ENCODE assay signal across 15 cellular contexts in genomic region chr9:122383992-122384461, GRCh38. TPM values are rescaled to one million over a fixed set of nuclear protein-coding genes. Genes with fewer than 3 reads are reported as not detected.
DNase-seq lines count a peak whose midpoint lies in the region; ATAC-seq and TF ChIP-seq lines count a peak whose summit lies in the region.
"Had no signal": no experiment of that assay in that cellular context is flagged by ENCODE, and none has a peak within 500 bp of the region (broad histone marks: within the 10 kb centered on the region; RNA-seq: fewer than 3 reads in every experiment).

No MANE protein-coding gene starts in this region.

- CTCF ChIA-PET in activated CD8-positive, alpha-beta T cell treated with anti-CD3 and anti-CD28 coated beads for 36 hours (lab: Charles Lee), result no interaction called here
- CTCF ChIA-PET in activated CD8-positive, alpha-beta T cell treated with anti-CD3 and anti-CD28 coated beads, Interleukin-2, amount 10 ng/mL, durations not matched to agents 7 days and 5 days (lab: Charles Lee), result no interaction called here

- TF ChIP-seq EP300 in esophagus muscularis mucosa (IDR thresholded peaks at IDR 0.05) (no peak), sigmoid colon (IDR thresholded peaks at IDR 0.05) (no peak)

- peaks cover 9% of the 10 kb centered on the region for H3K9me3 ChIP-seq in MG63
- no peaks in the 10 kb centered on the region for H3K9me3 ChIP-seq in esophagus muscularis mucosa
- H3K9me3 ChIP-seq in sigmoid colon, result no peaks in the 10 kb centered on the region
- no peaks in the 10 kb centered on the region for H3K9me3 ChIP-seq in testis

- WGBS in esophagus muscularis mucosa, result 80% methylated on average over 7 of the region's 7 CpGs
- WGBS in sigmoid colon, 2 donors, result 83 to 90% methylated on average over 7 of the region's 7 CpGs
- WGBS in testis, 2 donors, result 80 to 83% methylated on average over 6 to 7 of the region's 7 CpGs

- TF ChIP-seq CTCF in activated CD8-positive, alpha-beta T cell treated with anti-CD3 and anti-CD28 coated beads for 36 hours (IDR thresholded peaks at IDR 0.05), result no peak
- TF ChIP-seq CTCF in esophagus muscularis mucosa (IDR thresholded peaks at IDR 0.05) (no peak), sigmoid colon (IDR thresholded peaks at IDR 0.05) (no peak), testis (IDR thresholded peaks at IDR 0.05) (no peak)

- no peak overlapping the region for H3K27ac Mint-ChIP-seq in activated CD8-positive, alpha-beta T cell treated with anti-CD3 and anti-CD28 coated beads for 36 hours
- H3K27ac Mint-ChIP-seq in activated CD8-positive, alpha-beta T cell treated with anti-CD3 and anti-CD28 coated beads, Interleukin-2, amount 10 ng/mL, durations not matched to agents 7 days and 5 days, result no peak overlapping the region
- H3K27ac Mint-ChIP-seq: activated CD4-positive, alpha-beta T cell treated with anti-CD3 and anti-CD28 coated beads for 36 hours; activated naive CD4-positive, alpha-beta T cell treated with anti-CD3 and anti-CD28 coated beads, Interleukin-2, amount 10 ng/mL, durations not matched to agents 7 days and 5 days had no signal

- H3K27ac ChIP-seq in esophagus muscularis mucosa (replicated peaks in 1 of 4), result peak overlapping the region in 3 of 4 donors; percentile 18 to 67 (median 43)
- H3K27ac ChIP-seq in sigmoid colon, result peak overlapping the region; percentile 35 to 66 (median 58)
- no peak overlapping the region for H3K27ac ChIP-seq in testis
- H3K27ac ChIP-seq: HL-60 had no signal

- TF ChIP-seq POLR2A in esophagus muscularis mucosa (IDR thresholded peaks at IDR 0.05; ENCODE audit: low read depth) (no peak), sigmoid colon (IDR thresholded peaks at IDR 0.05) (no peak), testis (IDR thresholded peaks at IDR 0.05) (no peak)

- H3K4me1 Mint-ChIP-seq in activated CD8-positive, alpha-beta T cell treated with anti-CD3 and anti-CD28 coated beads for 36 hours (ENCODE audit: low read depth), result peaks cover 11% of the 10 kb centered on the region
- H3K4me1 Mint-ChIP-seq in activated CD8-positive, alpha-beta T cell treated with anti-CD3 and anti-CD28 coated beads, Interleukin-2, amount 10 ng/mL, durations not matched to agents 7 days and 5 days (ENCODE audit: low read depth), result no peaks in the 10 kb centered on the region
- H3K4me1 Mint-ChIP-seq: activated CD4-positive, alpha-beta T cell treated with anti-CD3 and anti-CD28 coated beads for 36 hours; activated naive CD4-positive, alpha-beta T cell treated with anti-CD3 and anti-CD28 coated beads, Interleukin-2, amount 10 ng/mL, durations not matched to agents 7 days and 5 days had no signal

- H3K4me3 Mint-ChIP-seq in activated CD8-positive, alpha-beta T cell treated with anti-CD3 and anti-CD28 coated beads for 36 hours, result no peak overlapping the region
- no peak overlapping the region for H3K4me3 Mint-ChIP-seq in activated CD8-positive, alpha-beta T cell treated with anti-CD3 and anti-CD28 coated beads, Interleukin-2, amount 10 ng/mL, durations not matched to agents 7 days and 5 days
- H3K4me3 Mint-ChIP-seq: activated CD4-positive, alpha-beta T cell treated with anti-CD3 and anti-CD28 coated beads for 36 hours; activated naive CD4-positive, alpha-beta T cell treated with anti-CD3 and anti-CD28 coated beads, Interleukin-2, amount 10 ng/mL, durations not matched to agents 7 days and 5 days had no signal

- H3K36me3 ChIP-seq in MG63, result no peaks in the 10 kb centered on the region
- peaks cover 0 to 65% (median 26%) of the 10 kb centered on the region in 4 donors for H3K36me3 ChIP-seq in esophagus muscularis mucosa
- H3K36me3 ChIP-seq in sigmoid colon, result peaks cover 0 to 88% (median 32%) of the 10 kb centered on the region in 4 donors
- H3K36me3 ChIP-seq in testis (ENCODE audit: low read depth, missing control alignments), result no peaks in the 10 kb centered on the region

- H3K27me3 ChIP-seq in MG63, result no peaks in the 10 kb centered on the region
- H3K27me3 ChIP-seq in esophagus muscularis mucosa, result no peaks in the 10 kb centered on the region
- H3K27me3 ChIP-seq in sigmoid colon, result no peaks in the 10 kb centered on the region
- H3K27me3 ChIP-seq in testis, result no peaks in the 10 kb centered on the region

- peaks cover 10% of the 10 kb centered on the region for H3K9me3 Mint-ChIP-seq in activated CD8-positive, alpha-beta T cell treated with anti-CD3 and anti-CD28 coated beads for 36 hours
- no peaks in the 10 kb centered on the region for H3K9me3 Mint-ChIP-seq in activated CD8-positive, alpha-beta T cell treated with anti-CD3 and anti-CD28 coated beads, Interleukin-2, amount 10 ng/mL, durations not matched to agents 7 days and 5 days (ENCODE audit: insufficient read depth)

- H3K27me3 Mint-ChIP-seq in activated CD8-positive, alpha-beta T cell treated with anti-CD3 and anti-CD28 coated beads for 36 hours, result peaks cover 3% of the 10 kb centered on the region
- H3K27me3 Mint-ChIP-seq in activated CD8-positive, alpha-beta T cell treated with anti-CD3 and anti-CD28 coated beads, Interleukin-2, amount 10 ng/mL, durations not matched to agents 7 days and 5 days (ENCODE audit: low read depth), result peaks cover 2% of the 10 kb centered on the region
- H3K27me3 Mint-ChIP-seq: activated CD4-positive, alpha-beta T cell treated with anti-CD3 and anti-CD28 coated beads for 36 hours had no signal

- intact Hi-C loops in activated CD8-positive, alpha-beta T cell treated with anti-CD3 and anti-CD28 coated beads for 36 hours (cut with micrococcal nuclease), result no loop called here
- intact Hi-C loops in esophagus muscularis mucosa (cut with DNase I), result no loop called here
- intact Hi-C loops in sigmoid colon (cut with DNase I), result no loop called here
- intact Hi-C loops in testis (cut with DNase I; ENCODE audit: low total_unique reads), result no loop called here

- POLR2A ChIA-PET in activated CD8-positive, alpha-beta T cell treated with anti-CD3 and anti-CD28 coated beads for 36 hours (lab: Charles Lee), result no interaction called here
- POLR2A ChIA-PET in activated CD8-positive, alpha-beta T cell treated with anti-CD3 and anti-CD28 coated beads, Interleukin-2, amount 10 ng/mL, durations not matched to agents 7 days and 5 days (lab: Charles Lee), result no interaction called here

- ATAC-seq in activated CD8-positive, alpha-beta T cell treated with anti-CD3 and anti-CD28 coated beads for 36 hours, result peak; percentile 65
- no peak for ATAC-seq in activated CD8-positive, alpha-beta T cell treated with anti-CD3 and anti-CD28 coated beads, Interleukin-2, amount 10 ng/mL, durations not matched to agents 7 days and 5 days
- ATAC-seq: activated CD4-positive, alpha-beta T cell treated with anti-CD3 and anti-CD28 coated beads for 36 hours had no signal

- no peak overlapping the region for H3K4me3 ChIP-seq in MG63
- no peak overlapping the region for H3K4me3 ChIP-seq in esophagus muscularis mucosa
- no peak overlapping the region for H3K4me3 ChIP-seq in sigmoid colon
- no peak overlapping the region for H3K4me3 ChIP-seq in testis

- H3K36me3 Mint-ChIP-seq in activated CD8-positive, alpha-beta T cell treated with anti-CD3 and anti-CD28 coated beads for 36 hours (ENCODE audit: low read depth), result no peaks in the 10 kb centered on the region
- H3K36me3 Mint-ChIP-seq in activated CD8-positive, alpha-beta T cell treated with anti-CD3 and anti-CD28 coated beads, Interleukin-2, amount 10 ng/mL, durations not matched to agents 7 days and 5 days (ENCODE audit: low read depth), result no peaks in the 10 kb centered on the region
- H3K36me3 Mint-ChIP-seq: activated naive CD4-positive, alpha-beta T cell treated with anti-CD3 and anti-CD28 coated beads, Interleukin-2, amount 10 ng/mL, durations not matched to agents 7 days and 5 days had no signal

- DNase-seq in activated CD8-positive, alpha-beta T cell treated with anti-CD3 and anti-CD28 coated beads for 36 hours, result peak; percentile 20
- DNase-seq in activated CD8-positive, alpha-beta T cell treated with anti-CD3 and anti-CD28 coated beads, Interleukin-2, amount 10 ng/mL, durations not matched to agents 7 days and 5 days, result no peak
- DNase-seq in MG63 (peak; percentile 74), esophagus muscularis mucosa (ENCODE audit: extremely low spot score) (no peak), sigmoid colon (peak; percentile 46), mesenteric fat pad (ENCODE audit: low spot score) (no peak), testis (no peak)
- no peak for DNase-seq in activated CD4-positive, alpha-beta T cell treated with anti-CD3 and anti-CD28 coated beads, Interleukin-2, amount 50 U/mL, for 48 hours
- DNase-seq: 8988T; activated CD4-positive, alpha-beta T cell treated with anti-CD3 and anti-CD28 coated beads for 36 hours; activated naive CD4-positive, alpha-beta T cell treated with anti-CD3 and anti-CD28 coated beads, Interleukin-2, amount 10 ng/mL, durations not matched to agents 7 days and 5 days; hypothalamus; NCI-H1105 treated with DMSO at 0.1 percent for 48 hours; NCI-H524 had no signal

- H3K4me1 ChIP-seq in esophagus muscularis mucosa (peaks cover 4 to 31% (median 23%) of the 10 kb centered on the region in 4 donors), sigmoid colon (peaks cover 0 to 41% (median 24%) of the 10 kb centered on the region in 4 donors), testis (no peaks in the 10 kb centered on the region)

RNA-seq across cellular contexts. Expression of gene PTGS1, which starts 13.2 kb away (rescaled TPM):
- total RNA-seq in activated CD8-positive, alpha-beta T cell treated with anti-CD3 and anti-CD28 coated beads for 36 hours, result under 1 TPM in 1 of 2 experiments, not detected in 1; 0.23 TPM
- total RNA-seq in activated CD8-positive, alpha-beta T cell treated with anti-CD3 and anti-CD28 coated beads, Interleukin-2, amount 10 ng/mL, durations not matched to agents 7 days and 5 days, result under 1 TPM; 0.26 to 0.37 TPM
- total RNA-seq in MG63 (2014; rRNA removed; shearing (Covaris generic); ENCODE audit: low replicate concordance), result not detected in 2 replicates
- total RNA-seq in esophagus muscularis mucosa (100 to 1,000 TPM in 1 of 4 donors, 10 to 100 TPM in 3; 72.2 to 119 (median 84.1) TPM), sigmoid colon (100 to 1,000 TPM in 2 of 4 donors, 10 to 100 TPM in 2; 72.6 to 150 (median 121) TPM), mesenteric fat pad (16.5 TPM), testis (1 to 10 TPM in 1 of 2 donors, under 1 TPM in 1; 0.93 to 1.1 TPM)
- polyA plus RNA-seq in sigmoid colon (10 to 100 TPM in 1 of 3 donors, 1 to 10 TPM in 2; 3.0 to 10.8 (median 4.2) TPM), testis (ENCODE audit: insufficient read depth, low read depth, low replicate concordance) (10.1 TPM)

Comparison
In these comparisons a context has a peak if more than half of its experiments do, and no peak if none do; other contexts are left out.
1. DNase-seq: peak in activated CD8-positive, alpha-beta T cell treated with anti-CD3 and anti-CD28 coated beads for 36 hours (single experiment), MG63 (single experiment) and sigmoid colon (single experiment); none in activated CD8-positive, alpha-beta T cell treated with anti-CD3 and anti-CD28 coated beads, Interleukin-2, amount 10 ng/mL, durations not matched to agents 7 days and 5 days (single experiment), esophagus muscularis mucosa (single experiment), activated CD4-positive, alpha-beta T cell treated with anti-CD3 and anti-CD28 coated beads, Interleukin-2, amount 50 U/mL, for 48 hours (0 of 2), mesenteric fat pad (single experiment) and testis (single experiment).
2. H3K27ac ChIP-seq: peak in esophagus muscularis mucosa (3 of 4) and sigmoid colon (4 of 4); none in testis (0 of 2).